ENCODE assay signal across 1 cellular context in genomic region chr14:31510222-31510621, GRCh38.
TF ChIP-seq lines count a peak whose summit lies in the region.

No MANE protein-coding gene starts in this region.

TF ChIP-seq in IMR-90, 13 proteins besides CTCF, POLR2A, EP300 and RAD21 (continued from another document):
- peak; percentile 49 for TF ChIP-seq SMC3 (IDR thresholded peaks at IDR 0.05; ENCODE audit: low read depth, low read length)
